In genomic region chrX:87571965-87572364, GRCh38 we compare ENCODE assay signal across 14 cellular contexts. TPM values are rescaled to one million over a fixed set of nuclear protein-coding genes. Genes with fewer than 3 reads are reported as not detected.
"Had no signal": no experiment of that assay in that cellular context is flagged by ENCODE, and none has a peak within 500 bp of the region (broad histone marks: within the 10 kb centered on the region; RNA-seq: fewer than 3 reads in every experiment).

No MANE protein-coding gene starts in this region.

- H3K27me3 ChIP-seq: ovary, thyroid gland had no signal

- H3K27ac ChIP-seq: ovary, thyroid gland had no signal

- H3K4me1 Mint-ChIP-seq: activated CD4-positive, alpha-beta T cell treated with anti-CD3 and anti-CD28 coated beads, Interleukin-2, amount 10 ng/mL, durations not matched to agents 24 days and 14 days; activated naive CD8-positive, alpha-beta T cell treated with anti-CD3 and anti-CD28 coated beads, Interleukin-2, amount 10 ng/mL, durations not matched to agents 7 days and 5 days; central memory CD8-positive, alpha-beta T cell; stimulated activated memory B cell treated with anti-CD40 and anti-IgM and Interleukin-4, amounts not matched to agents 10 μg/mL and 1 μg/mL and 100 μg/mL, for 72 hours; WTC11 had no signal

- H3K4me3 Mint-ChIP-seq: activated CD4-positive, alpha-beta T cell treated with anti-CD3 and anti-CD28 coated beads, Interleukin-2, amount 10 ng/mL, durations not matched to agents 24 days and 14 days; activated naive CD8-positive, alpha-beta T cell treated with anti-CD3 and anti-CD28 coated beads, Interleukin-2, amount 10 ng/mL, durations not matched to agents 7 days and 5 days; activated T-helper 1 cell treated with anti-CD3 and anti-CD28 coated beads, Interleukin-12 subunit alpha, Interleukin-12 subunit beta, Interleukin-2, Interleukin-4 antibody, amounts not matched to agents 30 ng/mL and 10 ng/mL and 1 ng/mL, durations not matched to agents 14 hours and 24 hours and 36 hours; central memory CD8-positive, alpha-beta T cell; stimulated activated memory B cell treated with anti-CD40 and anti-IgM and Interleukin-4, amounts not matched to agents 10 μg/mL and 1 μg/mL and 100 μg/mL, for 72 hours; WTC11 had no signal

- H3K36me3 Mint-ChIP-seq: activated naive CD8-positive, alpha-beta T cell treated with anti-CD3 and anti-CD28 coated beads, Interleukin-2, amount 10 ng/mL, durations not matched to agents 7 days and 5 days; stimulated activated memory B cell treated with anti-CD40 and anti-IgM and Interleukin-4, amounts not matched to agents 10 μg/mL and 1 μg/mL and 100 μg/mL, for 72 hours; WTC11 had no signal

- DNase-seq: activated CD4-positive, alpha-beta T cell treated with anti-CD3 and anti-CD28 coated beads, Interleukin-2, amount 10 ng/mL, durations not matched to agents 24 days and 14 days; activated CD8-positive, alpha-beta memory T cell treated with anti-CD3 and anti-CD28 coated beads, Interleukin-2, amount 50 U/mL, for 48 hours; activated naive CD4-positive, alpha-beta T cell; activated naive CD8-positive, alpha-beta T cell treated with anti-CD3 and anti-CD28 coated beads, Interleukin-2, amount 10 ng/mL, durations not matched to agents 7 days and 5 days; effector CD8-positive, alpha-beta T cell; ovary; T-helper 2 cell; thyroid gland had no signal

- H3K27me3 Mint-ChIP-seq: activated CD4-positive, alpha-beta T cell treated with anti-CD3 and anti-CD28 coated beads, Interleukin-2, amount 10 ng/mL, durations not matched to agents 24 days and 14 days; activated naive CD8-positive, alpha-beta T cell treated with anti-CD3 and anti-CD28 coated beads, Interleukin-2, amount 10 ng/mL, durations not matched to agents 7 days and 5 days; central memory CD8-positive, alpha-beta T cell; stimulated activated memory B cell treated with anti-CD40 and anti-IgM and Interleukin-4, amounts not matched to agents 10 μg/mL and 1 μg/mL and 100 μg/mL, for 72 hours had no signal

- ATAC-seq: left lobe of liver; sciatic nerve; stimulated activated memory B cell treated with anti-CD40 and anti-IgM and Interleukin-4, amounts not matched to agents 10 μg/mL and 1 μg/mL and 100 μg/mL, for 72 hours; WTC11 had no signal

- H3K4me3 ChIP-seq: ovary, thyroid gland had no signal

- H3K9me3 Mint-ChIP-seq: activated CD4-positive, alpha-beta T cell treated with anti-CD3 and anti-CD28 coated beads, Interleukin-2, amount 10 ng/mL, durations not matched to agents 24 days and 14 days; activated naive CD8-positive, alpha-beta T cell treated with anti-CD3 and anti-CD28 coated beads, Interleukin-2, amount 10 ng/mL, durations not matched to agents 7 days and 5 days; activated T-helper 1 cell treated with anti-CD3 and anti-CD28 coated beads, Interleukin-12 subunit alpha, Interleukin-12 subunit beta, Interleukin-2, Interleukin-4 antibody, amounts not matched to agents 30 ng/mL and 10 ng/mL and 1 ng/mL, durations not matched to agents 14 hours and 24 hours and 36 hours; central memory CD8-positive, alpha-beta T cell; stimulated activated memory B cell treated with anti-CD40 and anti-IgM and Interleukin-4, amounts not matched to agents 10 μg/mL and 1 μg/mL and 100 μg/mL, for 72 hours; WTC11 had no signal

- H3K36me3 ChIP-seq: ovary, thyroid gland had no signal

- H3K9me3 ChIP-seq: ovary, thyroid gland had no signal

- H3K4me1 ChIP-seq: thyroid gland had no signal

- H3K27ac Mint-ChIP-seq: activated CD4-positive, alpha-beta T cell treated with anti-CD3 and anti-CD28 coated beads, Interleukin-2, amount 10 ng/mL, durations not matched to agents 24 days and 14 days; activated naive CD8-positive, alpha-beta T cell treated with anti-CD3 and anti-CD28 coated beads, Interleukin-2, amount 10 ng/mL, durations not matched to agents 7 days and 5 days; activated T-helper 1 cell treated with anti-CD3 and anti-CD28 coated beads, Interleukin-12 subunit alpha, Interleukin-12 subunit beta, Interleukin-2, Interleukin-4 antibody, amounts not matched to agents 30 ng/mL and 10 ng/mL and 1 ng/mL, durations not matched to agents 14 hours and 24 hours and 36 hours; stimulated activated memory B cell treated with anti-CD40 and anti-IgM and Interleukin-4, amounts not matched to agents 10 μg/mL and 1 μg/mL and 100 μg/mL, for 72 hours; WTC11 had no signal

RNA-seq across cellular contexts. Expression of gene KLHL4, which starts 54.4 kb away (rescaled TPM):
- total RNA-seq: activated CD4-positive, alpha-beta T cell treated with anti-CD3 and anti-CD28 coated beads, Interleukin-2, amount 10 ng/mL, durations not matched to agents 24 days and 14 days; activated T-helper 1 cell treated with anti-CD3 and anti-CD28 coated beads, Interleukin-12 subunit alpha, Interleukin-12 subunit beta, Interleukin-2, Interleukin-4 antibody, amounts not matched to agents 30 ng/mL and 10 ng/mL and 1 ng/mL, durations not matched to agents 14 hours and 24 hours and 36 hours had no signal
